Comparison of ENCODE assay signal across 15 cellular contexts in genomic region chr16:58048914-58049696, GRCh38.
"Had no signal": no experiment of that assay in that cellular context is flagged by ENCODE, and none has a peak within 500 bp of the region (broad histone marks: within the 10 kb centered on the region; RNA-seq: fewer than 3 reads in every experiment).

No MANE protein-coding gene starts in this region.

- H3K27ac ChIP-seq: breast epithelium, dorsolateral prefrontal cortex, neutrophil, transverse colon had no signal

- DNase-seq: activated CD4-positive, alpha-beta memory T cell treated with anti-CD3 and anti-CD28 coated beads for 36 hours; activated CD4-positive, alpha-beta T cell treated with anti-CD3 and anti-CD28 coated beads for 1 hour; activated gamma-delta T cell treated with Interleukin-2 at 50 U/mL for 16 hours; activated naive CD8-positive, alpha-beta T cell treated with anti-CD3 and anti-CD28 coated beads, Interleukin-2, amount 10 ng/mL, durations not matched to agents 7 days and 5 days; activated T-cell treated with anti-CD3 and anti-CD28 coated beads, Interleukin-2, amount 50 U/mL, for 72 hours; anterior cingulate cortex; dorsolateral prefrontal cortex; left colon; T-helper 9 cell; transverse colon had no signal

- H3K4me3 ChIP-seq: breast epithelium, dorsolateral prefrontal cortex, esophagus muscularis mucosa, smooth muscle cell, transverse colon had no signal

- H3K4me2 ChIP-seq: smooth muscle cell had no signal

- H3K4me1 ChIP-seq: breast epithelium had no signal

- H3K9me3 ChIP-seq: breast epithelium, esophagus muscularis mucosa, neutrophil, transverse colon had no signal

- H3K36me3 ChIP-seq: breast epithelium, neutrophil, transverse colon had no signal

- ATAC-seq: activated T-cell treated with anti-CD3 and anti-CD28 coated beads, Interleukin-2, amount 50 U/mL, for 72 hours; left colon; stimulated activated memory B cell treated with anti-CD40 and anti-IgM and Interleukin-4, amounts not matched to agents 10 μg/mL and 1 μg/mL and 100 μg/mL, for 72 hours had no signal

- H3K27me3 ChIP-seq: breast epithelium, dorsolateral prefrontal cortex, esophagus muscularis mucosa, neutrophil, transverse colon had no signal
